ENCODE assay signal across 27 cellular contexts in the genomic region with DNA sequence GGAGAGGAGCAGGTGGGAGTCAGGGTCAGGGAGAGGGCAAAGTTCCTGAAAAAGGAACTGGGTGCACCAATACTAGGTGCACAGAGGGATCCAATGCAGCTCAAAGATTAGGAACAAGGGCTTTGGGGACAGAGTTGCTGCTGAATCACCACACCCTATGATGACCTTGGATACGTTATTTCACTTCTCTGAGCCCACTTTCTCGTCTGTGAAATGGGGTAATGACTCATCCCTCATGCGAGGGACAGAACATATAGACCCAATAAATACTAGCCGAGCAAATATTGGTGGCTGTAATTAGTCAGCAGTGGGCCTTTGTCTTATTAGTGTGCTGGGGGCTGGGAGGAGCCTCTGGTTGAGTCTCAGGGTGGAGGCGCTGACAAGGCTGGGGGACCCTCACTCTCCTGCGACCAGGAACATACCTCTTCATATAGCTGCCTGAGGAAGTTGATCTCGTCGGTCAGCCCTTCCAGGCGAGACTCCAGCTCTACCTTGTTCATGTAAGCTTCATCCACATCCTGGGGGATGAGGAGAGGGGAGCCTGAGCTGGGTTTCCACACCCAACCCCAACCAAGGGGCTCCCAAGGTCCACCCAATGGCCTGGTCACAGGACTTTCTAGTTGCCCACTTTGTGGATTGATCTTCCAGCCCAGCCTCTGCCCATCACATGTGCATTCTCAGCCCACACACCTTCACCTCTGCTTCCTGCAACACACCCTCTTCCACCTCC. TPM values are rescaled to one million over a fixed set of nuclear protein-coding genes. Genes with fewer than 3 reads are reported as not detected.
DNase-seq lines count a peak whose midpoint lies in the region; ATAC-seq, FAIRE-seq and TF ChIP-seq lines count a peak whose summit lies in the region.
"Had no signal": no experiment of that assay in that cellular context is flagged by ENCODE, and none has a peak within 500 bp of the region (broad histone marks: within the 10 kb centered on the region; RNA-seq: fewer than 3 reads in every experiment).

No MANE protein-coding gene starts in this region.

- H3K27me3 ChIP-seq in Caco-2 (replicated peaks; ENCODE audit: control insufficient read depth, insufficient read depth, low read length), result no peaks in the 10 kb centered on the region
- H3K27me3 ChIP-seq in Panc1 (ENCODE audit: control insufficient read depth, insufficient read depth, low read length), result no peaks in the 10 kb centered on the region
- H3K27me3 ChIP-seq in hepatocyte, result no peaks in the 10 kb centered on the region
- no peaks in the 10 kb centered on the region for H3K27me3 ChIP-seq in pancreas
- no peaks in the 10 kb centered on the region for H3K27me3 ChIP-seq in adrenal gland
- H3K27me3 ChIP-seq in ovary, result no peaks in the 10 kb centered on the region
- H3K27me3 ChIP-seq: testis had no signal

- no peaks in the 10 kb centered on the region for H3K9me2 ChIP-seq in hepatocyte (replicated peaks; ENCODE audit: insufficient read depth)

- no peak overlapping the region for H2AFZ ChIP-seq in hepatocyte

- intact Hi-C loops in Caco-2 (cut with micrococcal nuclease; ENCODE audit: unreplicated experiment) (no loop called here), Panc1 (cut with micrococcal nuclease; ENCODE audit: unreplicated experiment) (no loop called here), pancreas (cut with DNase I) (loop anchor here in 2 of 3 donors (10.0 kb wide), 1 partner anchor 54 kb away; no protein-coding TSS in a partner anchor), adrenal gland (cut with DNase I) (no loop called here), ovary (cut with DNase I) (no loop called here)

- FAIRE-seq in pancreas (lab: Jason Lieb, UNC), result no peak
- FAIRE-seq: colon, frontal cortex, H54 had no signal

- TF ChIP-seq CTCF in Caco-2 (IDR thresholded peaks at IDR 0.05; ENCODE audit: insufficient read depth in 1 of 2, low read depth in 1 of 2, low read length in 1 of 2, severe bottlenecking in 1 of 2, unreplicated experiment in 1 of 2), result no peak
- no peak for TF ChIP-seq CTCF in Panc1 (IDR thresholded peaks at IDR 0.05)
- TF ChIP-seq CTCF in hepatocyte (IDR thresholded peaks at IDR 0.05; ENCODE audit: poor library complexity), result no peak
- TF ChIP-seq CTCF in pancreas (IDR thresholded peaks at IDR 0.05), result no peak
- TF ChIP-seq CTCF in adrenal gland (IDR thresholded peaks at IDR 0.05), result no peak
- no peak for TF ChIP-seq CTCF in ovary (IDR thresholded peaks at IDR 0.05)

- H3K36me3 Mint-ChIP-seq in Caco-2 (ENCODE audit: insufficient read depth, unreplicated experiment), result peaks cover 100% of the 10 kb centered on the region

- H3K4me3 ChIP-seq in Caco-2 (ENCODE audit: low read depth, low read length), result no peak overlapping the region
- peak overlapping the region; percentile 70 to 87 for H3K4me3 ChIP-seq in Panc1 (ENCODE audit: low read depth in 2 of 2, low read length in 2 of 2)
- H3K4me3 ChIP-seq in hepatocyte, result no peak overlapping the region
- peak overlapping the region in 1 of 4 donors; percentile 91 for H3K4me3 ChIP-seq in pancreas
- H3K4me3 ChIP-seq in adrenal gland, result no peak overlapping the region
- no peak overlapping the region for H3K4me3 ChIP-seq in ovary
- H3K4me3 ChIP-seq: esophagus squamous epithelium, testis had no signal

- H3K27ac Mint-ChIP-seq in Caco-2 (ENCODE audit: unreplicated experiment), result peak overlapping the region; percentile 98

- CTCF ChIA-PET in Caco-2 (lab: Charles Lee), result interaction anchor here (1.0 kb wide), 1 partner anchor 80 kb away, joined by 3 read pairs; no protein-coding TSS in a partner anchor
- CTCF ChIA-PET in Panc1 (lab: Charles Lee), result no interaction called here

- H3K27ac ChIP-seq in Panc1 (ENCODE audit: low read length), result peak overlapping the region; percentile 86
- H3K27ac ChIP-seq in hepatocyte, result peak overlapping the region; percentile 95
- peak overlapping the region in 3 of 4 donors; percentile 2 to 95 (median 95) for H3K27ac ChIP-seq in pancreas
- no peak overlapping the region for H3K27ac ChIP-seq in adrenal gland
- no peak overlapping the region for H3K27ac ChIP-seq in ovary
- H3K27ac ChIP-seq: C4-2B, esophagus squamous epithelium, testis had no signal

- no peaks in the 10 kb centered on the region for H3K9me3 Mint-ChIP-seq in Caco-2 (ENCODE audit: unreplicated experiment)

- no peak for DNase-seq in Caco-2
- no peak for DNase-seq in Panc1 (ENCODE audit: low read depth, low spot score)
- DNase-seq in hepatocyte (ENCODE audit: low spot score), result no peak
- DNase-seq in pancreas, result peak in 1 of 6 donors; percentile 27
- no peak for DNase-seq in adrenal gland
- no peak for DNase-seq in NCI-H187 treated with DMSO at 0.1 percent for 48 hours (lab: John Stamatoyannopoulos, UW)
- DNase-seq in activated naive CD4-positive, alpha-beta T cell treated with anti-CD3 and anti-CD28 coated beads, Interleukin-2, amount 50 U/mL, for 16 hours, result no peak
- DNase-seq in ovary, result no peak
- DNase-seq: activated gamma-delta T cell treated with Interleukin-2 at 50 U/mL for 16 hours; activated T-cell treated with anti-CD3 and anti-CD28 coated beads, Interleukin-2, amount 50 U/mL, for 1 hour; DMS 273 treated with DMSO at 0.1 percent for 48 hours; esophagus squamous epithelium; left ventricle myocardium superior; NCI-H2081 treated with DMSO at 0.1 percent for 48 hours; NCI-H345; NCI-H774; SHP77 treated with DMSO at 0.1 percent for 48 hours; stimulated activated CD4-positive, alpha-beta T cell treated with anti-CD3 and anti-CD28 coated beads, Interleukin-1b, Interleukin-23, amount 100 ng/mL, for 48 hours; SW 1271; testis had no signal

- H3K36me3 ChIP-seq in Caco-2 (ENCODE audit: control insufficient read depth, insufficient read depth, low read length), result peaks cover 23% of the 10 kb centered on the region
- peaks cover 17% of the 10 kb centered on the region for H3K36me3 ChIP-seq in Panc1 (ENCODE audit: control insufficient read depth, insufficient read depth, low read length)
- peaks cover 5% of the 10 kb centered on the region for H3K36me3 ChIP-seq in hepatocyte (replicated peaks; ENCODE audit: insufficient read depth, low read depth)
- peaks cover 0 to 54% (median 34%) of the 10 kb centered on the region in 3 donors for H3K36me3 ChIP-seq in pancreas
- H3K36me3 ChIP-seq in adrenal gland (replicated peaks in 1 of 2), result no peaks in the 10 kb centered on the region
- no peaks in the 10 kb centered on the region for H3K36me3 ChIP-seq in ovary

- H3K4me1 Mint-ChIP-seq in Caco-2 (ENCODE audit: low read depth, unreplicated experiment), result peaks cover 41% of the 10 kb centered on the region

- in situ Hi-C loops in Panc1 (cut with HindIII; ENCODE audit: low pct_unique_long_range_greater_than_20kb, low sequenced_read_pairs), result no loop called here

- ATAC-seq in Panc1 (no peak), pancreas (no peak)
- ATAC-seq: left ventricle myocardium superior had no signal

- no peaks in the 10 kb centered on the region for H3K9me3 ChIP-seq in Caco-2
- no peaks in the 10 kb centered on the region for H3K9me3 ChIP-seq in Panc1 (ENCODE audit: control insufficient read depth, insufficient read depth, low read depth, low read length)
- H3K9me3 ChIP-seq in hepatocyte (ENCODE audit: low read depth), result no peaks in the 10 kb centered on the region
- no peaks in the 10 kb centered on the region for H3K9me3 ChIP-seq in pancreas
- H3K9me3 ChIP-seq in adrenal gland (replicated peaks in 1 of 3), result no peaks in the 10 kb centered on the region
- H3K9me3 ChIP-seq in ovary, result no peaks in the 10 kb centered on the region
- H3K9me3 ChIP-seq: esophagus squamous epithelium, testis had no signal

- peaks cover 52% of the 10 kb centered on the region for H3K79me2 ChIP-seq in hepatocyte

- POLR2A ChIA-PET in Caco-2 (lab: Charles Lee), result interaction anchor here (0.8 kb wide), 1 partner anchor 24 kb away, joined by 3 read pairs; no protein-coding TSS in a partner anchor
- POLR2A ChIA-PET in Panc1 (lab: Charles Lee), result no interaction called here

- peaks cover 66% of the 10 kb centered on the region for H4K20me1 ChIP-seq in hepatocyte (ENCODE audit: insufficient read depth, poor library complexity, severe bottlenecking)

- BruUV-seq in Caco-2 (replicated peaks; lab: Mats Ljungman, UMichigan) (no TSS peak), Panc1 (replicated peaks; lab: Mats Ljungman, UMichigan) (no TSS peak)

- no peak for TF ChIP-seq POLR2A in adrenal gland (IDR thresholded peaks at IDR 0.05)
- no peak for TF ChIP-seq POLR2A in ovary (IDR thresholded peaks at IDR 0.05)

- peak overlapping the region; percentile 74 for H3K4me2 ChIP-seq in hepatocyte

- WGBS in hepatocyte (ENCODE audit: low lambda C conversion rate, missing lambda C conversion rate), result 66% methylated on average over 9 of the region's 9 CpGs
- 53 to 60% methylated on average over 9 of the region's 9 CpGs for WGBS in pancreas, 2 donors
- WGBS in adrenal gland, 4 donors, result 72 to 79% (median 76%) methylated on average over 7 to 9 of the region's 9 CpGs
- 85 to 88% (median 87%) methylated on average over 9 of the region's 9 CpGs for WGBS in ovary, 3 donors

- H3K4me3 Mint-ChIP-seq in Caco-2 (ENCODE audit: unreplicated experiment), result peak overlapping the region; percentile 95

- H3K4me1 ChIP-seq in Caco-2, result peaks cover 71% of the 10 kb centered on the region
- peaks cover 56% of the 10 kb centered on the region for H3K4me1 ChIP-seq in Panc1 (ENCODE audit: control insufficient read depth, insufficient read depth, low read length)
- peaks cover 49% of the 10 kb centered on the region for H3K4me1 ChIP-seq in hepatocyte (ENCODE audit: insufficient read depth)
- H3K4me1 ChIP-seq in pancreas, result peaks cover 14 to 58% (median 37%) of the 10 kb centered on the region in 3 donors
- H3K4me1 ChIP-seq in adrenal gland (replicated peaks in 1 of 2), result peaks cover 0 to 7% of the 10 kb centered on the region in 2 donors
- H3K4me1 ChIP-seq in ovary (ENCODE audit: insufficient read depth), result peaks cover 2% of the 10 kb centered on the region

- peaks cover 3% of the 10 kb centered on the region for H3K27me3 Mint-ChIP-seq in Caco-2 (ENCODE audit: insufficient read depth, unreplicated experiment)

- TF ChIP-seq EP300 in ovary (IDR thresholded peaks at IDR 0.05), result no peak

RNA-seq across cellular contexts. Expression of a gene that starts 4.5 kb away (rescaled TPM):
- 3,707 and 3,725 TPM in 2 replicates for total RNA-seq in Caco-2 (2022)
- total RNA-seq in Panc1 (2021; ENCODE audit: unreplicated experiment), result 6,125 TPM
- 7,157 TPM for polyA plus RNA-seq in Panc1 (2012; ENCODE audit: insufficient read length)
- 1,376 and 1,381 TPM in 2 replicates for total RNA-seq in hepatocyte
- polyA plus RNA-seq in hepatocyte, result 2,058 and 2,283 TPM in 2 replicates
- 100 to 1,000 TPM; 317 to 789 (median 496) TPM for total RNA-seq in pancreas
- 100 to 1,000 TPM; 698 to 759 TPM for polyA plus RNA-seq in pancreas
- 100 to 1,000 TPM in 1 of 8 donors, 10 to 100 TPM in 7; 36.0 to 198 (median 71.0) TPM for total RNA-seq in adrenal gland
- polyA plus RNA-seq in adrenal gland, result 100 to 1,000 TPM in 2 of 3 donors, 10 to 100 TPM in 1; 49.0 to 102 (median 102) TPM
- total RNA-seq in ovary, result 100 to 1,000 TPM in 1 of 7 donors, 10 to 100 TPM in 4, 1 to 10 TPM in 2; 2.7 to 663 (median 47.2) TPM
- polyA plus RNA-seq in ovary, result 10 to 100 TPM; 16.7 to 43.7 TPM
- total RNA-seq: frontal cortex had no signal

RNA-seq across cellular contexts. Expression of a gene that starts 48.6 kb away (rescaled TPM):
- total RNA-seq in Caco-2 (2022) (2,564 and 2,674 TPM in 2 replicates), Panc1 (2021; ENCODE audit: unreplicated experiment) (4,079 TPM), hepatocyte (676 and 753 TPM in 2 replicates), pancreas (100 to 1,000 TPM; 309 to 595 (median 384) TPM), adrenal gland (100 to 1,000 TPM in 1 of 8 donors, 10 to 100 TPM in 7; 16.1 to 136 (median 48.2) TPM), ovary (1,000 to 10,000 TPM in 1 of 7 donors, 10 to 100 TPM in 4, 1 to 10 TPM in 2; 4.4 to 1,005 (median 64.8) TPM)
- 4,352 TPM for polyA plus RNA-seq in Panc1 (2012; ENCODE audit: insufficient read length)
- polyA plus RNA-seq in hepatocyte (1,621 and 1,849 TPM in 2 replicates), pancreas (100 to 1,000 TPM; 526 to 610 TPM), adrenal gland (100 to 1,000 TPM in 1 of 3 donors, 10 to 100 TPM in 2; 26.2 to 121 (median 43.9) TPM), ovary (10 to 100 TPM; 17.8 to 38.9 TPM)

RNA-seq across cellular contexts. Expression of a gene that starts 51.5 kb away (rescaled TPM):
- not detected in 2 replicates for total RNA-seq in Caco-2 (2022)
- not detected for total RNA-seq in Panc1 (2021; ENCODE audit: unreplicated experiment)
- polyA plus RNA-seq in Panc1 (2012; ENCODE audit: insufficient read length), result not detected
- total RNA-seq in hepatocyte, result 0.08 TPM in 1 of 2 replicates, not detected in the other
- polyA plus RNA-seq in hepatocyte, result not detected in 2 replicates
- total RNA-seq in pancreas, result under 1 TPM in 2 of 6 donors, not detected in 4; 0.35 to 0.56 TPM
- 1 to 10 TPM in 1 of 2 donors, under 1 TPM in 1; 0.27 to 1.1 TPM for polyA plus RNA-seq in pancreas
- total RNA-seq in adrenal gland, result not detected
- polyA plus RNA-seq in adrenal gland, result under 1 TPM in 1 of 3 donors, not detected in 2; 0.34 TPM
- total RNA-seq in ovary, result under 1 TPM in 1 of 7 donors, not detected in 6; 0.46 TPM
- not detected for polyA plus RNA-seq in ovary
- total RNA-seq: frontal cortex, left ventricle myocardium superior, mononuclear cell, pulmonary artery endothelial cell, skeletal muscle tissue had no signal

Comparison
In these comparisons a context has a peak if more than half of its experiments do, and no peak if none do; other contexts are left out.
1. H3K4me3 ChIP-seq: peak in Panc1 (2 of 2); none in Caco-2 (single experiment), hepatocyte (single experiment), adrenal gland (0 of 4) and ovary (single experiment).
2. H3K27ac ChIP-seq: peak in Panc1 (single experiment), hepatocyte (single experiment) and pancreas (3 of 4); none in adrenal gland (0 of 5) and ovary (0 of 2).
3. intact Hi-C loops: an anchor here in pancreas (10.0 kb wide); none called in Caco-2, Panc1, adrenal gland and ovary.